In genomic region chr14:93997933-93998870, GRCh38 we compare ENCODE assay signal across 35 cellular contexts. TPM values are rescaled to one million over a fixed set of nuclear protein-coding genes. Genes with fewer than 3 reads are reported as not detected.
A peak's percentile ranks its signal among the peaks of the same experiment; 100 is the strongest.
DNase-seq lines count a peak whose midpoint lies in the region; ATAC-seq, FAIRE-seq and TF ChIP-seq lines count a peak whose summit lies in the region.
"Had no signal": no experiment of that assay in that cellular context is flagged by ENCODE, and none has a peak within 500 bp of the region (broad histone marks: within the 10 kb centered on the region; RNA-seq: fewer than 3 reads in every experiment).

No MANE protein-coding gene starts in this region.

- no peak for TF ChIP-seq EP300 in HepG2 (IDR thresholded peaks at IDR 0.05; ENCODE audit: low read depth in 2 of 2, low read length in 2 of 2)
- no peak for TF ChIP-seq EP300 in HepG2 (CRISPR knock-in tag; IDR thresholded peaks at IDR 0.05; ENCODE audit: borderline replicate concordance)

- H3K27ac ChIP-seq in HepG2 (ENCODE audit: extremely low read length, insufficient read depth, low read length) (no peak overlapping the region), right lobe of liver (no peak overlapping the region), mesenchymal stem cell (ENCODE audit: low read length, poor library complexity, severe bottlenecking) (no peak overlapping the region)
- H3K27ac ChIP-seq: coronary artery, HL-60, left ventricle myocardium inferior, prostate gland, uterus had no signal

- H3K27me3 Mint-ChIP-seq in T-helper 1 cell treated with Interleukin-12 subunit alpha and Interleukin-12 subunit beta and Interleukin-4 antibody, amounts not matched to agents 30 μg/mL and 1 μg/mL, for 36 hours (ENCODE audit: low read depth) = no peaks in the 10 kb centered on the region

- 30% methylated on average over 12 of the region's 17 CpGs for WGBS in HepG2 (ENCODE audit: low lambda C conversion rate)
- WGBS in right lobe of liver (ENCODE audit: insufficient coverage, low coverage, low lambda C conversion rate, missing lambda C conversion rate) = 64% methylated on average over 5 of the region's 17 CpGs
- WGBS in mesenchymal stem cell = 81% methylated on average over 17 of the region's 17 CpGs

- H4K91ac ChIP-seq in mesenchymal stem cell (ENCODE audit: low read length) = no peak overlapping the region

- no TSS peak for BruUV-seq in HepG2 (replicated peaks; lab: Mats Ljungman, UMichigan)

- CTCF ChIA-PET in HepG2 (lab: Yijun Ruan, JAX; ENCODE audit: low intra/inter-chr PET ratio, low total read pairs) = no interaction called here

- H3K27me3 ChIP-seq in HepG2 (ENCODE audit: control insufficient read depth in 1 of 2, insufficient read depth in 2 of 2, low read length in 2 of 2) = peaks cover 2 to 47% of the 10 kb centered on the region in 2 experiments; a peak in 4 of 5 replicates
- H3K27me3 ChIP-seq in right lobe of liver = no peaks in the 10 kb centered on the region
- peaks cover 8 to 43% of the 10 kb centered on the region in 2 experiments for H3K27me3 ChIP-seq in mesenchymal stem cell (ENCODE audit: control insufficient read depth in 1 of 2, insufficient read depth in 1 of 2, low read length in 2 of 2)
- H3K27me3 ChIP-seq: uterus had no signal

- peak overlapping the region; percentile 33; the same call in 1 of the 2 replicates for H3K4me2 ChIP-seq in HepG2 (ENCODE audit: low read depth, low read length)
- H3K4me2 ChIP-seq in mesenchymal stem cell (ENCODE audit: low read length, poor library complexity, severe bottlenecking) = no peak overlapping the region

- H2BK5ac ChIP-seq in mesenchymal stem cell (ENCODE audit: low read depth, low read length, poor library complexity, severe bottlenecking) = no peak overlapping the region

- intact Hi-C loops in HepG2 (cut with micrococcal nuclease; ENCODE audit: unreplicated experiment) = no loop called here
- intact Hi-C loops in right lobe of liver (cut with DNase I) = loop anchor here in 1 of 2 donors (10.0 kb wide), 1 partner anchor 53 kb away; no protein-coding TSS in a partner anchor

- peak overlapping the region; percentile 47 for H3K27ac Mint-ChIP-seq in T-helper 1 cell treated with Interleukin-12 subunit alpha and Interleukin-12 subunit beta and Interleukin-4 antibody, amounts not matched to agents 30 μg/mL and 1 μg/mL, for 36 hours
- H3K27ac Mint-ChIP-seq in stimulated activated effector memory CD8-positive, alpha-beta T cell treated with anti-CD3 and anti-CD28 coated beads, Interleukin-12 subunit alpha, Interleukin-12 subunit beta, amount 100 ng/mL, for 72 hours = peak overlapping the region; percentile 26
- H3K27ac Mint-ChIP-seq: activated B cell treated with CpG ODN at 0.5 μM for 24 hours; stimulated activated memory B cell treated with anti-CD40 and anti-IgM and Interleukin-4, amounts not matched to agents 10 μg/mL and 1 μg/mL and 100 μg/mL, for 72 hours had no signal

- H3K18ac ChIP-seq in mesenchymal stem cell (ENCODE audit: low read depth in 1 of 2, low read length in 2 of 2) = no peak overlapping the region

- peaks cover 33% of the 10 kb centered on the region for H3K4me1 Mint-ChIP-seq in T-helper 1 cell treated with Interleukin-12 subunit alpha and Interleukin-12 subunit beta and Interleukin-4 antibody, amounts not matched to agents 30 μg/mL and 1 μg/mL, for 36 hours (ENCODE audit: low read depth)
- peaks cover 48% of the 10 kb centered on the region for H3K4me1 Mint-ChIP-seq in stimulated activated effector memory CD8-positive, alpha-beta T cell treated with anti-CD3 and anti-CD28 coated beads, Interleukin-12 subunit alpha, Interleukin-12 subunit beta, amount 100 ng/mL, for 72 hours
- H3K4me1 Mint-ChIP-seq: activated B cell treated with CpG ODN at 0.5 μM for 24 hours had no signal

- H3K9me3 Mint-ChIP-seq in T-helper 1 cell treated with Interleukin-12 subunit alpha and Interleukin-12 subunit beta and Interleukin-4 antibody, amounts not matched to agents 30 μg/mL and 1 μg/mL, for 36 hours = no peaks in the 10 kb centered on the region
- no peaks in the 10 kb centered on the region for H3K9me3 Mint-ChIP-seq in stimulated activated effector memory CD8-positive, alpha-beta T cell treated with anti-CD3 and anti-CD28 coated beads, Interleukin-12 subunit alpha, Interleukin-12 subunit beta, amount 100 ng/mL, for 72 hours
- H3K9me3 Mint-ChIP-seq: activated B cell treated with CpG ODN at 0.5 μM for 24 hours; activated naive CD4-positive, alpha-beta T cell treated with anti-CD3 and anti-CD28 coated beads, Interleukin-2, amount 50 U/mL, for 72 hours; CD14-positive monocyte; naive thymus-derived CD4-positive, alpha-beta T cell; stimulated activated memory B cell treated with anti-CD40 and anti-IgM and Interleukin-4, amounts not matched to agents 10 μg/mL and 1 μg/mL and 100 μg/mL, for 72 hours had no signal

- H3K4me3 ChIP-seq in HepG2 (replicated peaks in 1 of 3; ENCODE audit: insufficient read depth in 1 of 3, low read depth in 2 of 3, low read length in 3 of 3) (no peak overlapping the region), right lobe of liver (no peak overlapping the region), mesenchymal stem cell (ENCODE audit: insufficient read depth in 1 of 2, low read depth in 1 of 2, low read length in 2 of 2) (no peak overlapping the region)
- H3K4me3 ChIP-seq: coronary artery, left ventricle myocardium inferior, prostate gland, thoracic aorta, uterus had no signal

- H3K36me3 ChIP-seq in HepG2 (replicated peaks in 1 of 2; ENCODE audit: control insufficient read depth in 1 of 2, insufficient read depth in 2 of 2, low read length in 2 of 2) = no peaks in the 10 kb centered on the region
- no peaks in the 10 kb centered on the region for H3K36me3 ChIP-seq in right lobe of liver
- no peaks in the 10 kb centered on the region for H3K36me3 ChIP-seq in mesenchymal stem cell (ENCODE audit: control insufficient read depth in 1 of 2, insufficient read depth in 2 of 2, low read depth in 1 of 2, low read length in 2 of 2)
- H3K36me3 ChIP-seq: left ventricle myocardium inferior, prostate gland, thoracic aorta, uterus had no signal

- peak; percentile 41 for ATAC-seq in HepG2
- ATAC-seq in right lobe of liver = no peak
- no peak for ATAC-seq in stimulated activated effector memory CD8-positive, alpha-beta T cell treated with anti-CD3 and anti-CD28 coated beads, Interleukin-12 subunit alpha, Interleukin-12 subunit beta, amount 100 ng/mL, for 72 hours
- ATAC-seq: activated naive CD4-positive, alpha-beta T cell treated with anti-CD3 and anti-CD28 coated beads, Interleukin-2, amount 50 U/mL, for 72 hours; naive thymus-derived CD4-positive, alpha-beta T cell; stimulated activated memory B cell treated with anti-CD40 and anti-IgM and Interleukin-4, amounts not matched to agents 10 μg/mL and 1 μg/mL and 100 μg/mL, for 72 hours had no signal

- no peak overlapping the region for H3K4ac ChIP-seq in mesenchymal stem cell (ENCODE audit: low read depth in 1 of 2, low read length in 2 of 2)

- no peaks in the 10 kb centered on the region for H3K79me1 ChIP-seq in mesenchymal stem cell (replicated peaks; ENCODE audit: low read length, poor library complexity, severe bottlenecking)

- H3K4me3 Mint-ChIP-seq in T-helper 1 cell treated with Interleukin-12 subunit alpha and Interleukin-12 subunit beta and Interleukin-4 antibody, amounts not matched to agents 30 μg/mL and 1 μg/mL, for 36 hours = no peak overlapping the region
- H3K4me3 Mint-ChIP-seq in stimulated activated effector memory CD8-positive, alpha-beta T cell treated with anti-CD3 and anti-CD28 coated beads, Interleukin-12 subunit alpha, Interleukin-12 subunit beta, amount 100 ng/mL, for 72 hours = no peak overlapping the region
- H3K4me3 Mint-ChIP-seq: activated B cell treated with CpG ODN at 0.5 μM for 24 hours; CD14-positive monocyte; naive thymus-derived CD4-positive, alpha-beta T cell; stimulated activated memory B cell treated with anti-CD40 and anti-IgM and Interleukin-4, amounts not matched to agents 10 μg/mL and 1 μg/mL and 100 μg/mL, for 72 hours had no signal

- H2AFZ ChIP-seq in HepG2 (ENCODE audit: low read length) (no peak overlapping the region), mesenchymal stem cell (ENCODE audit: low read depth, low read length) (no peak overlapping the region)

- POLR2A ChIA-PET in HepG2 (lab: Yijun Ruan, JAX) = interaction anchor here (1.2 to 2.0 kb wide), 7 partner anchors 13 to 294 kb away, joined by 3 to 11 read pairs (median 4); partner anchors contain the start of gene SERPINA10

- no peak overlapping the region for H4K8ac ChIP-seq in mesenchymal stem cell (ENCODE audit: low read length)

- TF ChIP-seq POLR2A in HepG2 (IDR thresholded peaks at IDR 0.05; ENCODE audit: insufficient read depth in 1 of 2, low read depth in 2 of 2, low read length in 2 of 2) (no peak), right lobe of liver (IDR thresholded peaks at IDR 0.05) (no peak), H54 (IDR thresholded peaks at IDR 0.05; ENCODE audit: low read depth, low read length) (no peak)

- no peaks in the 10 kb centered on the region for H3K36me3 Mint-ChIP-seq in T-helper 1 cell treated with Interleukin-12 subunit alpha and Interleukin-12 subunit beta and Interleukin-4 antibody, amounts not matched to agents 30 μg/mL and 1 μg/mL, for 36 hours (ENCODE audit: low read depth)
- H3K36me3 Mint-ChIP-seq in stimulated activated effector memory CD8-positive, alpha-beta T cell treated with anti-CD3 and anti-CD28 coated beads, Interleukin-12 subunit alpha, Interleukin-12 subunit beta, amount 100 ng/mL, for 72 hours = no peaks in the 10 kb centered on the region
- H3K36me3 Mint-ChIP-seq: activated naive CD4-positive, alpha-beta T cell treated with anti-CD3 and anti-CD28 coated beads, Interleukin-2, amount 50 U/mL, for 72 hours; CD14-positive monocyte; naive thymus-derived CD4-positive, alpha-beta T cell; stimulated activated memory B cell treated with anti-CD40 and anti-IgM and Interleukin-4, amounts not matched to agents 10 μg/mL and 1 μg/mL and 100 μg/mL, for 72 hours had no signal

- no peak overlapping the region for H2BK120ac ChIP-seq in mesenchymal stem cell (ENCODE audit: low read depth, low read length)

- in situ Hi-C loops in HepG2 (cut with HindIII; ENCODE audit: extremely low pct_ligation_motif_present, low pct_unique_long_range_greater_than_20kb) = no loop called here

- no peak overlapping the region for H3K14ac ChIP-seq in mesenchymal stem cell (ENCODE audit: low read length in 2 of 2)

- FAIRE-seq in HepG2 (lab: Jason Lieb, UNC) = no peak
- no peak for FAIRE-seq in H54 (lab: Jason Lieb, UNC)
- FAIRE-seq: astrocyte, G401.6, islet of Langerhans had no signal

- H3K79me2 ChIP-seq in HepG2 (ENCODE audit: insufficient read depth, low read length) = no peaks in the 10 kb centered on the region

- TF ChIP-seq CTCF in HepG2 (CRISPR knock-in tag; IDR thresholded peaks at IDR 0.05) (0 out of 2 replicates have a peak, but pooled peaks have one; percentile 6), right lobe of liver (IDR thresholded peaks at IDR 0.05) (no peak)

- H3K9me3 ChIP-seq in HepG2 (ENCODE audit: low read length) (no peaks in the 10 kb centered on the region), right lobe of liver (no peaks in the 10 kb centered on the region), mesenchymal stem cell (ENCODE audit: control insufficient read depth, low read length) (no peaks in the 10 kb centered on the region)
- H3K9me3 ChIP-seq: left ventricle myocardium inferior, prostate gland, thoracic aorta, uterus had no signal

- peak overlapping the region; percentile 21 for H2AK5ac ChIP-seq in mesenchymal stem cell (ENCODE audit: low read length, severe bottlenecking)

- H2BK15ac ChIP-seq in mesenchymal stem cell (ENCODE audit: low read depth, poor library complexity, severe bottlenecking) = no peak overlapping the region

- H4K20me1 ChIP-seq in HepG2 (ENCODE audit: insufficient read depth, low read length) = no peaks in the 10 kb centered on the region

- TF ChIP-seq RAD21 in HepG2 (CRISPR knock-in tag; IDR thresholded peaks at IDR 0.05) = no peak

- H3K9ac ChIP-seq in HepG2 (ENCODE audit: insufficient read depth, low read depth, low read length) (no peak overlapping the region), mesenchymal stem cell (ENCODE audit: low read length) (no peak overlapping the region)

- no peak overlapping the region for H2BK12ac ChIP-seq in mesenchymal stem cell (ENCODE audit: low read length in 2 of 2)

- H3K4me1 ChIP-seq in HepG2 (ENCODE audit: insufficient read depth, low read length) (peaks cover 58% of the 10 kb centered on the region), right lobe of liver (no peaks in the 10 kb centered on the region), mesenchymal stem cell (ENCODE audit: control insufficient read depth, insufficient read depth, low read depth, low read length) (peaks cover 12% of the 10 kb centered on the region)
- H3K4me1 ChIP-seq: prostate gland, uterus had no signal

- H3K23ac ChIP-seq in mesenchymal stem cell (ENCODE audit: low read length in 2 of 2) = no peak overlapping the region

- DNase-seq in T-helper 1 cell (no peak), HepG2 (ENCODE audit: low spot score) (no peak), right lobe of liver (no peak), mesenchymal stem cell (no peak), middle frontal gyrus (ENCODE audit: extremely low spot score, low spot score) (no peak), H54 (ENCODE audit: insufficient read length, low spot score) (no peak)
- no peak for DNase-seq in stimulated activated effector memory CD8-positive, alpha-beta T cell treated with anti-CD3 and anti-CD28 coated beads, Interleukin-12 subunit alpha, Interleukin-12 subunit beta, amount 100 ng/mL, for 72 hours (ENCODE audit: low spot score in 2 of 2)
- DNase-seq: 8988T; activated B cell treated with CpG ODN at 0.5 μM for 24 hours; Calu3; DMS79; effector memory CD4-positive, alpha-beta T cell; erythroblast; glutamatergic neuron; HCEC 1CT; Karpas-422; left ventricle myocardium inferior; MV-4-11; naive thymus-derived CD4-positive, alpha-beta T cell; NCI-H1436; NCI-H2081 treated with DMSO at 0.1 percent for 48 hours; NCI-H2227 treated with DMSO at 0.1 percent for 48 hours; nucleus accumbens; uterus had no signal

RNA-seq across cellular contexts. Expression of gene CCDC197, which starts 1.1 kb away (rescaled TPM):
- total RNA-seq in HepG2 (2016; rRNA removed; fragmentation: Illumina TruSeq; extraction: Trizol) = 0.11 TPM in 1 of 2 replicates, not detected in the other
- total RNA-seq in HepG2 (2016; cell fraction: cytosol; rRNA removed; fragmentation: Illumina TruSeq; extraction: Trizol; ENCODE audit: low read depth) = not detected in 2 replicates
- total RNA-seq in HepG2 (2016; cell fraction: insoluble cytoplasmic fraction; rRNA removed; fragmentation: Illumina TruSeq; extraction: Trizol) = not detected in 2 replicates
- not detected in 2 replicates for total RNA-seq in HepG2 (2016; cell fraction: membrane; rRNA removed; fragmentation: Illumina TruSeq; extraction: Trizol)
- total RNA-seq in HepG2 (2016; cell fraction: nucleus; rRNA removed; fragmentation: Illumina TruSeq; extraction: Trizol) = not detected in 2 replicates
- polyA plus RNA-seq in HepG2 (2011; rRNA removed) = 0.13 TPM in 1 of 2 replicates, not detected in the other
- not detected in 2 replicates for polyA plus RNA-seq in HepG2 (2011; cell fraction: cytosol; rRNA removed)
- polyA plus RNA-seq in HepG2 (2011; cell fraction: nucleus; rRNA removed) = 0.17 TPM in 1 of 2 replicates, not detected in the other
- 0.11 TPM in 1 of 2 replicates, not detected in the other for polyA plus RNA-seq in HepG2 (2012)
- not detected in 2 replicates for polyA plus RNA-seq in HepG2 (2016; cell fraction: cytosol; fragmentation: Illumina TruSeq; extraction: Trizol; ENCODE audit: low read depth)
- not detected in 2 replicates for polyA plus RNA-seq in HepG2 (2016; cell fraction: insoluble cytoplasmic fraction; fragmentation: Illumina TruSeq; extraction: Trizol; ENCODE audit: low read depth)
- polyA plus RNA-seq in HepG2 (2016; cell fraction: membrane; fragmentation: Illumina TruSeq; extraction: Trizol; ENCODE audit: low read depth) = 0.16 TPM in 1 of 2 replicates, not detected in the other
- polyA plus RNA-seq in HepG2 (2016; cell fraction: nucleus; fragmentation: Illumina TruSeq; extraction: Trizol; ENCODE audit: insufficient read depth, low read depth) = 0.33 TPM in 1 of 2 replicates, not detected in the other
- 0.20 TPM in 1 of 2 replicates, not detected in the other for polyA minus RNA-seq in HepG2 (2011; rRNA and poly(A)+ RNA removed; ENCODE audit: low replicate concordance)
- not detected in 2 replicates for polyA minus RNA-seq in HepG2 (2011; cell fraction: cytosol; rRNA and poly(A)+ RNA removed)
- polyA minus RNA-seq in HepG2 (2011; cell fraction: nucleus; rRNA and poly(A)+ RNA removed) = not detected in 2 replicates
- not detected for total RNA-seq in right lobe of liver
- polyA plus RNA-seq in mesenchymal stem cell (2013, experiment 1 of 2) = not detected
- polyA plus RNA-seq in mesenchymal stem cell (2013, experiment 2 of 2) = not detected
- total RNA-seq: activated B cell treated with CpG ODN at 0.5 μM for 24 hours; astrocyte; Calu3; naive thymus-derived CD4-positive, alpha-beta T cell; prostate gland; thoracic aorta; uterus had no signal
- polyA plus RNA-seq: CD14-positive monocyte; naive thymus-derived CD4-positive, alpha-beta T cell had no signal

RNA-seq across cellular contexts. Expression of gene ASB2, which starts 21.8 kb away (rescaled TPM):
- total RNA-seq in HepG2 (2016; rRNA removed; fragmentation: Illumina TruSeq; extraction: Trizol) (0.46 and 0.82 TPM in 2 replicates), right lobe of liver (under 1 TPM; 0.20 to 0.59 (median 0.28) TPM)
- total RNA-seq in HepG2 (2016; cell fraction: cytosol; rRNA removed; fragmentation: Illumina TruSeq; extraction: Trizol; ENCODE audit: low read depth) = 0.26 and 0.40 TPM in 2 replicates
- total RNA-seq in HepG2 (2016; cell fraction: insoluble cytoplasmic fraction; rRNA removed; fragmentation: Illumina TruSeq; extraction: Trizol) = 0.62 and 0.93 TPM in 2 replicates
- 0.37 and 0.83 TPM in 2 replicates for total RNA-seq in HepG2 (2016; cell fraction: membrane; rRNA removed; fragmentation: Illumina TruSeq; extraction: Trizol)
- total RNA-seq in HepG2 (2016; cell fraction: nucleus; rRNA removed; fragmentation: Illumina TruSeq; extraction: Trizol) = 1.1 and 1.3 TPM in 2 replicates
- 4.1 and 4.5 TPM in 2 replicates for polyA plus RNA-seq in HepG2 (2011; rRNA removed)
- polyA plus RNA-seq in HepG2 (2011; cell fraction: cytosol; rRNA removed) = 4.5 and 6.1 TPM in 2 replicates
- 9.6 and 13.9 TPM in 2 replicates for polyA plus RNA-seq in HepG2 (2011; cell fraction: nucleus; rRNA removed)
- polyA plus RNA-seq in HepG2 (2012) = 0.48 and 0.80 TPM in 2 replicates
- 0.21 and 0.37 TPM in 2 replicates for polyA plus RNA-seq in HepG2 (2016; cell fraction: cytosol; fragmentation: Illumina TruSeq; extraction: Trizol; ENCODE audit: low read depth)
- polyA plus RNA-seq in HepG2 (2016; cell fraction: insoluble cytoplasmic fraction; fragmentation: Illumina TruSeq; extraction: Trizol; ENCODE audit: low read depth) = 0.58 and 0.71 TPM in 2 replicates
- 0.35 and 0.43 TPM in 2 replicates for polyA plus RNA-seq in HepG2 (2016; cell fraction: membrane; fragmentation: Illumina TruSeq; extraction: Trizol; ENCODE audit: low read depth)
- 1.0 and 1.6 TPM in 2 replicates for polyA plus RNA-seq in HepG2 (2016; cell fraction: nucleus; fragmentation: Illumina TruSeq; extraction: Trizol; ENCODE audit: insufficient read depth, low read depth)
- 14.4 TPM in 1 of 2 replicates, not detected in the other for polyA minus RNA-seq in HepG2 (2011; rRNA and poly(A)+ RNA removed; ENCODE audit: low replicate concordance)
- 3.1 and 3.4 TPM in 2 replicates for polyA minus RNA-seq in HepG2 (2011; cell fraction: cytosol; rRNA and poly(A)+ RNA removed)
- 3.7 and 6.6 TPM in 2 replicates for polyA minus RNA-seq in HepG2 (2011; cell fraction: nucleus; rRNA and poly(A)+ RNA removed)
- not detected for polyA plus RNA-seq in mesenchymal stem cell (2013, experiment 1 of 2)
- not detected for polyA plus RNA-seq in mesenchymal stem cell (2013, experiment 2 of 2)
- polyA plus RNA-seq: naive thymus-derived CD4-positive, alpha-beta T cell had no signal

RNA-seq across cellular contexts. Expression of gene OTUB2, which starts 27.9 kb away (rescaled TPM):
- 2.2 and 2.4 TPM in 2 replicates for total RNA-seq in HepG2 (2016; rRNA removed; fragmentation: Illumina TruSeq; extraction: Trizol)
- total RNA-seq in HepG2 (2016; cell fraction: cytosol; rRNA removed; fragmentation: Illumina TruSeq; extraction: Trizol; ENCODE audit: low read depth) = 0.30 and 0.44 TPM in 2 replicates
- total RNA-seq in HepG2 (2016; cell fraction: insoluble cytoplasmic fraction; rRNA removed; fragmentation: Illumina TruSeq; extraction: Trizol) = 1.8 and 1.9 TPM in 2 replicates
- total RNA-seq in HepG2 (2016; cell fraction: membrane; rRNA removed; fragmentation: Illumina TruSeq; extraction: Trizol) = 1.2 and 1.4 TPM in 2 replicates
- total RNA-seq in HepG2 (2016; cell fraction: nucleus; rRNA removed; fragmentation: Illumina TruSeq; extraction: Trizol) = 2.6 and 3.1 TPM in 2 replicates
- 2.4 and 3.0 TPM in 2 replicates for polyA plus RNA-seq in HepG2 (2011; rRNA removed)
- polyA plus RNA-seq in HepG2 (2011; cell fraction: cytosol; rRNA removed) = 2.3 and 2.6 TPM in 2 replicates
- polyA plus RNA-seq in HepG2 (2011; cell fraction: nucleus; rRNA removed) = 3.9 and 4.1 TPM in 2 replicates
- 1.4 and 1.9 TPM in 2 replicates for polyA plus RNA-seq in HepG2 (2012)
- polyA plus RNA-seq in HepG2 (2016; cell fraction: cytosol; fragmentation: Illumina TruSeq; extraction: Trizol; ENCODE audit: low read depth) = 0.21 and 0.70 TPM in 2 replicates
- 2.0 and 2.3 TPM in 2 replicates for polyA plus RNA-seq in HepG2 (2016; cell fraction: insoluble cytoplasmic fraction; fragmentation: Illumina TruSeq; extraction: Trizol; ENCODE audit: low read depth)
- polyA plus RNA-seq in HepG2 (2016; cell fraction: membrane; fragmentation: Illumina TruSeq; extraction: Trizol; ENCODE audit: low read depth) = 0.58 and 1.0 TPM in 2 replicates
- polyA plus RNA-seq in HepG2 (2016; cell fraction: nucleus; fragmentation: Illumina TruSeq; extraction: Trizol; ENCODE audit: insufficient read depth, low read depth) = 2.1 and 2.3 TPM in 2 replicates
- polyA minus RNA-seq in HepG2 (2011; rRNA and poly(A)+ RNA removed; ENCODE audit: low replicate concordance) = 0.49 and 8.2 TPM in 2 replicates
- 3.3 and 4.7 TPM in 2 replicates for polyA minus RNA-seq in HepG2 (2011; cell fraction: cytosol; rRNA and poly(A)+ RNA removed)
- 10.0 and 11.3 TPM in 2 replicates for polyA minus RNA-seq in HepG2 (2011; cell fraction: nucleus; rRNA and poly(A)+ RNA removed)
- 1 to 10 TPM in 2 of 6 experiments, under 1 TPM in 4; 0.59 to 3.7 (median 0.85) TPM for total RNA-seq in right lobe of liver
- 1.1 TPM for polyA plus RNA-seq in mesenchymal stem cell (2013, experiment 1 of 2)
- polyA plus RNA-seq in mesenchymal stem cell (2013, experiment 2 of 2) = 1.1 TPM
- total RNA-seq: activated B cell treated with CpG ODN at 0.5 μM for 24 hours had no signal
